In the genomic region with DNA sequence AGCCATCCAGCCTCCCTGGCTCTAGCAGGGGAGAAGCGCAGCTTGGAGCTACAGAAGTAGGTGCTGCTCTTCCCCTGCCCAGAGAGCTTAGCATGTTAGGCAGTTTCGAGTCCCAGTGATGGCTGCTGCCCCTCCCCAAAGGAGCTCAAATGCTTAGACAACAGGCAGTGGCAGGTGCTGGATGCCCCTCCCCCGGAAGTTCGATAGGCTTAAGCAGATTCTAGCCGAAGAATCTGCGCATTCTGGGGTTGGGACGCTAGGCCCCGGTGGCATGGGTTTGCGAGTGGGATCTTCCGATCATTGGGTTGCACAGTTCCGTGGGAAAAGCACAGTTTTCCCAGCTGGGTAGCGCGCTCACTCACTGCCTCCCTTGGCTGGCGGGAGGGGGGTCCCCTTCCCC, we compare ENCODE assay signal across 30 cellular contexts.
"Had no signal": no experiment of that assay in that cellular context is flagged by ENCODE, and none has a peak within 500 bp of the region (broad histone marks: within the 10 kb centered on the region; RNA-seq: fewer than 3 reads in every experiment).

No MANE protein-coding gene starts in this region.

- ATAC-seq: naive thymus-derived CD8-positive, alpha-beta T cell; natural killer cell treated with Interleukin-12 subunit alpha and Interleukin-12 subunit beta and Interleukin-15 and Interleukin-18, amount 100 ng/mL, for 72 hours; psoas muscle; right cardiac atrium; right lobe of liver; stimulated activated naive B cell treated with anti-CD40 and anti-IgM and Interleukin-4, amounts not matched to agents 10 μg/mL and 1 μg/mL and 100 μg/mL, for 72 hours had no signal

- H3K79me2 ChIP-seq: parathyroid adenoma had no signal

- H3K4me3 Mint-ChIP-seq: naive B cell; naive thymus-derived CD8-positive, alpha-beta T cell; natural killer cell treated with Interleukin-12 subunit alpha and Interleukin-12 subunit beta and Interleukin-15 and Interleukin-18, amount 100 ng/mL, for 72 hours; nephron progenitor cell; neural crest cell; stimulated activated naive B cell treated with anti-CD40 and anti-IgM and Interleukin-4, amounts not matched to agents 10 μg/mL and 1 μg/mL and 100 μg/mL, for 72 hours; stimulated activated naive CD8-positive, alpha-beta T cell treated with anti-CD3 and anti-CD28 coated beads, Interleukin-15, Interleukin-2, amounts not matched to agents 100 ng/mL and 50 ng/mL, for 24 hours had no signal

- H3K36me3 Mint-ChIP-seq: naive B cell; naive thymus-derived CD8-positive, alpha-beta T cell had no signal

- H3K4me1 Mint-ChIP-seq: naive B cell; naive thymus-derived CD8-positive, alpha-beta T cell; neural crest cell; stimulated activated naive B cell treated with anti-CD40 and anti-IgM and Interleukin-4, amounts not matched to agents 10 μg/mL and 1 μg/mL and 100 μg/mL, for 72 hours had no signal

- H3K27ac ChIP-seq: ovary, parathyroid adenoma, psoas muscle, right lobe of liver, sigmoid colon, stomach, thoracic aorta, thyroid gland, tibial nerve, upper lobe of left lung, vagina had no signal

- H2AFZ ChIP-seq: parathyroid adenoma had no signal

- H3K27ac Mint-ChIP-seq: naive B cell; naive thymus-derived CD8-positive, alpha-beta T cell; natural killer cell treated with Interleukin-12 subunit alpha and Interleukin-12 subunit beta and Interleukin-15 and Interleukin-18, amount 100 ng/mL, for 72 hours; progenitor cell of endocrine pancreas; stimulated activated naive B cell treated with anti-CD40 and anti-IgM and Interleukin-4, amounts not matched to agents 10 μg/mL and 1 μg/mL and 100 μg/mL, for 72 hours; stimulated activated naive CD8-positive, alpha-beta T cell treated with anti-CD3 and anti-CD28 coated beads, Interleukin-15, Interleukin-2, amounts not matched to agents 100 ng/mL and 50 ng/mL, for 24 hours had no signal

- H3K9ac ChIP-seq: parathyroid adenoma had no signal

- H3K36me3 ChIP-seq: ovary, right lobe of liver, sigmoid colon, stomach, thoracic aorta, thyroid gland, tibial nerve, upper lobe of left lung, vagina had no signal

- H3K27me3 Mint-ChIP-seq: natural killer cell treated with Interleukin-12 subunit alpha and Interleukin-12 subunit beta and Interleukin-15 and Interleukin-18, amount 100 ng/mL, for 72 hours; progenitor cell of endocrine pancreas; stimulated activated naive B cell treated with anti-CD40 and anti-IgM and Interleukin-4, amounts not matched to agents 10 μg/mL and 1 μg/mL and 100 μg/mL, for 72 hours; stimulated activated naive CD8-positive, alpha-beta T cell treated with anti-CD3 and anti-CD28 coated beads, Interleukin-15, Interleukin-2, amounts not matched to agents 100 ng/mL and 50 ng/mL, for 24 hours had no signal

- H3K4me3 ChIP-seq: ovary, psoas muscle, right lobe of liver, sigmoid colon, stomach, thoracic aorta, thyroid gland, tibial nerve, upper lobe of left lung, vagina had no signal

- DNase-seq: naive B cell; naive thymus-derived CD8-positive, alpha-beta T cell; nephron progenitor cell; occipital lobe; ovary; psoas muscle; right lobe of liver; sigmoid colon; small intestine; stimulated activated CD4-positive, alpha-beta T cell treated with anti-CD3 and anti-CD28 coated beads, Interleukin-12 subunit alpha, Interleukin-12 subunit beta, amount 100 ng/mL, for 4 hours; stimulated activated CD4-positive, alpha-beta T cell treated with anti-CD3 and anti-CD28 coated beads, Interleukin-1b, Interleukin-23, amount 100 ng/mL, for 48 hours; stimulated activated CD4-positive, alpha-beta T cell treated with anti-CD3 and anti-CD28 coated beads, Interleukin-4, amount 100 ng/mL, for 1 hour; stimulated activated CD4-positive, alpha-beta T cell treated with anti-CD3 and anti-CD28 coated beads, Interleukin-4, amount 100 ng/mL, for 4 hours; stimulated activated CD8-positive, alpha-beta memory T cell treated with anti-CD3 and anti-CD28 coated beads, Interleukin-4, amount 100 ng/mL, for 48 hours; stimulated activated naive B cell treated with anti-CD40 and anti-IgM and Interleukin-4, amounts not matched to agents 10 μg/mL and 1 μg/mL and 100 μg/mL, for 72 hours; stimulated activated naive CD4-positive, alpha-beta T cell treated with Interleukin-2 at 50 U/mL for 16 hours; stomach; thyroid gland; trophoblast cell; upper lobe of left lung had no signal

- H3K27me3 ChIP-seq: ovary, right lobe of liver, sigmoid colon, stomach, thyroid gland, tibial nerve, upper lobe of left lung, vagina had no signal

- H3K4me1 ChIP-seq: parathyroid adenoma, psoas muscle, right lobe of liver, sigmoid colon, stomach, thyroid gland, tibial nerve, upper lobe of left lung had no signal

- H3K9me3 ChIP-seq: ovary, right lobe of liver, thyroid gland, vagina had no signal

- FAIRE-seq: small intestine, urothelium cell line had no signal
